ENCODE assay signal across 9 cellular contexts in genomic region chr5:176818391-176819098, GRCh38. TPM values are rescaled to one million over a fixed set of nuclear protein-coding genes. Genes with fewer than 3 reads are reported as not detected.
DNase-seq lines count a peak whose midpoint lies in the region; ATAC-seq, FAIRE-seq and TF ChIP-seq lines count a peak whose summit lies in the region.
"Had no signal": no experiment of that assay in that cellular context is flagged by ENCODE, and none has a peak within 500 bp of the region (broad histone marks: within the 10 kb centered on the region; RNA-seq: fewer than 3 reads in every experiment).

No MANE protein-coding gene starts in this region.

- peak overlapping the region; percentile 74 to 95 (median 83); a peak in 17 of 22 replicates for H3K4me2 ChIP-seq in BLaER1 treated with 17β-estradiol and CSF1 and Interleukin-3, amounts not matched to agents 10 nM and 100 nM

- H3K9me3 Mint-ChIP-seq in glutamatergic neuron (ENCODE audit: unreplicated experiment), result peaks cover 2% of the 10 kb centered on the region

- H3K4me1 Mint-ChIP-seq in glutamatergic neuron (ENCODE audit: low read depth, unreplicated experiment), result peaks cover 12% of the 10 kb centered on the region

- H3K36me3 ChIP-seq in BLaER1 treated with 17β-estradiol and CSF1 and Interleukin-3, amounts not matched to agents 10 nM and 100 nM, result no peaks in the 10 kb centered on the region
- H3K36me3 ChIP-seq: cardiac muscle cell had no signal

- H4K20me1 ChIP-seq in BLaER1 treated with 17β-estradiol and CSF1 and Interleukin-3, amounts not matched to agents 10 nM and 100 nM, result peaks cover 0 to 69% (median 38%) of the 10 kb centered on the region in 11 experiments; a peak in 16 of 22 replicates

- peak; percentile 7 for TF ChIP-seq CTCF in glutamatergic neuron (IDR thresholded peaks at IDR 0.05; ENCODE audit: partially characterized antibody, unreplicated experiment)

- peaks cover 64 to 87% (median 76%) of the 10 kb centered on the region in 11 experiments for H3K27me3 ChIP-seq in BLaER1 treated with 17β-estradiol and CSF1 and Interleukin-3, amounts not matched to agents 10 nM and 100 nM

- H3K27ac Mint-ChIP-seq in glutamatergic neuron (ENCODE audit: unreplicated experiment), result no peak overlapping the region

- H3K9me3 ChIP-seq in BLaER1 treated with 17β-estradiol and CSF1 and Interleukin-3, amounts not matched to agents 10 nM and 100 nM (replicated peaks in 1 of 11), result no peaks in the 10 kb centered on the region

- peak overlapping the region in 6 of 10 experiments; percentile 49 to 67 (median 54); a peak in 10 of 20 replicates for H3K4me3 ChIP-seq in BLaER1 treated with 17β-estradiol and CSF1 and Interleukin-3, amounts not matched to agents 10 nM and 100 nM

- DNase-seq in HuH-7.5 (ENCODE audit: low spot score) (peak; percentile 77), glutamatergic neuron (no peak), middle frontal gyrus (ENCODE audit: extremely low spot score, low spot score) (no peak), NCI-H446 treated with DMSO at 0.1 percent for 48 hours (lab: John Stamatoyannopoulos, UW) (no peak), NCI-H446 (lab: John Stamatoyannopoulos, UW) (no peak), frontal cortex (ENCODE audit: low spot score in 2 of 2) (no peak)

- H3K4me3 Mint-ChIP-seq in glutamatergic neuron (ENCODE audit: unreplicated experiment), result peak overlapping the region; percentile 52

- H3K9ac ChIP-seq in BLaER1 treated with 17β-estradiol and CSF1 and Interleukin-3, amounts not matched to agents 10 nM and 100 nM, result no peak overlapping the region

- peaks cover 7 to 30% (median 20%) of the 10 kb centered on the region in 10 experiments; a peak in 17 of 20 replicates for H3K4me1 ChIP-seq in BLaER1 treated with 17β-estradiol and CSF1 and Interleukin-3, amounts not matched to agents 10 nM and 100 nM

- FAIRE-seq in frontal cortex (lab: Jason Lieb, UNC), result no peak

- peaks cover 6% of the 10 kb centered on the region for H3K27me3 Mint-ChIP-seq in glutamatergic neuron (ENCODE audit: unreplicated experiment)

- H3K36me3 Mint-ChIP-seq in glutamatergic neuron (ENCODE audit: unreplicated experiment), result no peaks in the 10 kb centered on the region

- no peak overlapping the region for H3K27ac ChIP-seq in BLaER1 treated with 17β-estradiol and CSF1 and Interleukin-3, amounts not matched to agents 10 nM and 100 nM
- H3K27ac ChIP-seq: cardiac muscle cell had no signal

- peak; percentile 61 for ATAC-seq in GM19043 (IDR thresholded peaks at IDR 0.05; ENCODE audit: low read depth, unreplicated experiment)

RNA-seq across cellular contexts. Expression of gene UNC5A, which starts 8.2 kb away (rescaled TPM):
- total RNA-seq in glutamatergic neuron (ENCODE audit: unreplicated experiment), result 5.6 TPM
- total RNA-seq in frontal cortex, result 6.1 TPM
